Comparison of ENCODE assay signal across 8 cellular contexts in the genomic region with DNA sequence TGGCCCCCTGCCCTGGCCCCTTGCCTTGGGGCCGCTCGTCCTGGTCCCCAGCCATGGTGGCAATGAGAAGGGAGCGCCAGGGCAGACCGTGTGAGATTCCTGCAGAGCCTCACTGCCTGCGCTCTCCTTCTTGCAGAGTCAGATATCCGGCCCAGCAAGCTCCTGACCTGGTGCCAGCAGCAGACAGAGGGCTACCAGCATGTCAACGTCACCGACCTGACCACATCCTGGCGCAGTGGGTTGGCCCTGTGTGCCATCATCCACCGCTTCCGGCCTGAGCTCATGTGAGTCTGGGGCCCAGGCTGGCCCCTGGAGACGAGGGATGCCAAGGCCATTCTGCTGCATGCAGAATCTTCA.
DNase-seq lines count a peak whose midpoint lies in the region; ATAC-seq and TF ChIP-seq lines count a peak whose summit lies in the region.

No MANE protein-coding gene starts in this region.

- peak; percentile 56 for TF ChIP-seq POLR2A in GM18951 (IDR thresholded peaks at IDR 0.05; ENCODE audit: extremely low read depth, insufficient read depth, insufficient read length)

- H3K27ac ChIP-seq in hepatocyte: peak overlapping the region; percentile 85

- no peaks in the 10 kb centered on the region for H3K9me2 ChIP-seq in hepatocyte (replicated peaks; ENCODE audit: insufficient read depth)

- peaks cover 39% of the 10 kb centered on the region for H3K36me3 Mint-ChIP-seq in activated naive CD8-positive, alpha-beta T cell treated with anti-CD3 and anti-CD28 coated beads for 36 hours

- H3K4me1 Mint-ChIP-seq in activated naive CD8-positive, alpha-beta T cell treated with anti-CD3 and anti-CD28 coated beads for 36 hours: peaks cover 38% of the 10 kb centered on the region

- peak overlapping the region; percentile 76 for H3K4me3 Mint-ChIP-seq in activated naive CD8-positive, alpha-beta T cell treated with anti-CD3 and anti-CD28 coated beads for 36 hours

- ATAC-seq in HG03135 (IDR thresholded peaks at IDR 0.05; ENCODE audit: unreplicated experiment) (peak; percentile 96), GM21360 (IDR thresholded peaks at IDR 0.05; ENCODE audit: unreplicated experiment) (no peak)

- no peaks in the 10 kb centered on the region for H3K9me3 Mint-ChIP-seq in activated naive CD8-positive, alpha-beta T cell treated with anti-CD3 and anti-CD28 coated beads for 36 hours

- H3K27me3 ChIP-seq in hepatocyte: no peaks in the 10 kb centered on the region

- TF ChIP-seq CTCF in hepatocyte (IDR thresholded peaks at IDR 0.05; ENCODE audit: poor library complexity): no peak

- no peaks in the 10 kb centered on the region for H3K27me3 Mint-ChIP-seq in activated naive CD8-positive, alpha-beta T cell treated with anti-CD3 and anti-CD28 coated beads for 36 hours

- DNase-seq in SW480 (ENCODE audit: low spot score) (peak; percentile 63), hepatocyte (ENCODE audit: low spot score) (no peak), putamen (ENCODE audit: low spot score) (no peak)
- DNase-seq in activated naive CD8-positive, alpha-beta T cell treated with anti-CD3 and anti-CD28 coated beads for 36 hours: peak; percentile 89
- DNase-seq in stimulated activated CD4-positive, alpha-beta T cell treated with anti-CD3 and anti-CD28 coated beads, TNF-alpha, amount 100 ng/mL, for 4 hours (ENCODE audit: low read depth in 3 of 3): peak; percentile 50 to 61 (median 52)

- no peaks in the 10 kb centered on the region for H3K36me3 ChIP-seq in hepatocyte (replicated peaks; ENCODE audit: insufficient read depth, low read depth)

- H4K20me1 ChIP-seq in hepatocyte (ENCODE audit: insufficient read depth, poor library complexity, severe bottlenecking): no peaks in the 10 kb centered on the region

- in situ Hi-C loops in GM18951 (cut with MboI; ENCODE audit: low sequenced_read_pairs, unreplicated experiment): no loop called here

- H3K27ac Mint-ChIP-seq in activated naive CD8-positive, alpha-beta T cell treated with anti-CD3 and anti-CD28 coated beads for 36 hours: peak overlapping the region; percentile 84

- H2AFZ ChIP-seq in hepatocyte: no peak overlapping the region

- H3K79me2 ChIP-seq in hepatocyte: no peaks in the 10 kb centered on the region

- 91% methylated on average over 12 of the region's 12 CpGs for WGBS in hepatocyte (ENCODE audit: low lambda C conversion rate, missing lambda C conversion rate)

- H3K4me2 ChIP-seq in hepatocyte: peak overlapping the region; percentile 23

- H3K4me1 ChIP-seq in hepatocyte (ENCODE audit: insufficient read depth): peaks cover 20% of the 10 kb centered on the region

- H3K4me3 ChIP-seq in hepatocyte: no peak overlapping the region

- H3K9me3 ChIP-seq in hepatocyte (ENCODE audit: low read depth): no peaks in the 10 kb centered on the region

Comparison
In these comparisons a context has a peak if more than half of its experiments do, and no peak if none do; other contexts are left out.
1. DNase-seq: peak in SW480 (single experiment), activated naive CD8-positive, alpha-beta T cell treated with anti-CD3 and anti-CD28 coated beads for 36 hours (single experiment) and stimulated activated CD4-positive, alpha-beta T cell treated with anti-CD3 and anti-CD28 coated beads, TNF-alpha, amount 100 ng/mL, for 4 hours (3 of 3); none in hepatocyte (single experiment) and putamen (single experiment).